Comparison of ENCODE assay signal across 13 cellular contexts in the genomic region with DNA sequence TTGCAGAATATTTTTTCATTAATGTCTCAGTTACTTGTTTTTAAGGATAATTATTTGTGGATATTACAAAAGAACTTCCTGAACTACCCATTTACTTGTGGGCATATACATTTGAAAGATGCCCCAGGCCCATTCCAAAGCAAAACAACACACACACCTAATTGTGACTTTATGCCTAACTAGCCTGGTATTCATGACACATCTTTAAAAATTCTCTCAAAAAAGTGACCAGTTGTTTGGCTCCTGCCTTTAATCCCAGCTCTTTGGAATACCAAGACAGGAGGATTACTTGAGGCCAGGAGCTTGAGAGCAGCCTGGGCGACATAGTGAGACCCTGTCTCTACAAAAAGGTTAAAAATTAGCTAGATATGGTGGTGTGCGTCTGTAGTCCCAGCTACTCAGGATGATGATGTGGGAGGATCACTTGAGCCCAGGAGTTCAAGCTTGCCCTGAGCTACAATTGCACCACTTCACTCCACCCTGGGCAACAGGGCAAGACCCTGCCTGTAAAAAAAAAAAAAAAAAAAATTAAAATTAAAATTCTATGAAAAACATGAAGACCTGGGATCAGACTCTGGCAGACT. TPM values are rescaled to one million over a fixed set of nuclear protein-coding genes. Genes with fewer than 3 reads are reported as not detected.
DNase-seq lines count a peak whose midpoint lies in the region; ATAC-seq and TF ChIP-seq lines count a peak whose summit lies in the region.
"Had no signal": no experiment of that assay in that cellular context is flagged by ENCODE, and none has a peak within 500 bp of the region (broad histone marks: within the 10 kb centered on the region; RNA-seq: fewer than 3 reads in every experiment).

No MANE protein-coding gene starts in this region.

- H3K27me3 ChIP-seq in transverse colon = no peaks in the 10 kb centered on the region
- H3K27me3 ChIP-seq: upper lobe of right lung had no signal

- POLR2A ChIA-PET in naive thymus-derived CD8-positive, alpha-beta T cell (lab: Charles Lee) = interaction anchor here (0.5 kb wide), 1 partner anchor 145 kb away, joined by 3 read pairs; no protein-coding TSS in a partner anchor

- H3K4me3 ChIP-seq in transverse colon = no peak overlapping the region
- H3K4me3 ChIP-seq: upper lobe of right lung had no signal

- peak overlapping the region in 3 of 4 donors; percentile 67 to 79 (median 74) for H3K27ac ChIP-seq in transverse colon
- H3K27ac ChIP-seq: upper lobe of right lung had no signal

- no peak for TF ChIP-seq EP300 in transverse colon (IDR thresholded peaks at IDR 0.05; ENCODE audit: low read depth)

- no peak for TF ChIP-seq POLR2A in transverse colon (IDR thresholded peaks at IDR 0.05)

- peak; percentile 30 for ATAC-seq in Right ventricle myocardium superior (ENCODE audit: poor library complexity)
- ATAC-seq in left cardiac atrium = no peak
- ATAC-seq in HG02610 (IDR thresholded peaks at IDR 0.05; ENCODE audit: unreplicated experiment) = no peak
- no peak for ATAC-seq in naive thymus-derived CD8-positive, alpha-beta T cell
- ATAC-seq: upper lobe of right lung had no signal

- 86 to 90% methylated on average over 1 to 2 of the region's 2 CpGs for WGBS in transverse colon (ENCODE audit: low coverage in 1 of 2), 2 donors

- DNase-seq in Right ventricle myocardium superior (no peak), left cardiac atrium (no peak), amniotic stem cell (lab: John Stamatoyannopoulos, UW) (peak; percentile 6), glomerular visceral epithelial cell (ENCODE audit: extremely low spot score) (peak; percentile 62), transverse colon (no peak), hypothalamus (lab: John Stamatoyannopoulos, UW) (no peak)
- DNase-seq in naive thymus-derived CD8-positive, alpha-beta T cell = no peak
- DNase-seq: activated CD4-positive, alpha-beta T cell treated with anti-CD3 and anti-CD28 coated beads, Interleukin-2, amount 10 ng/mL, durations not matched to agents 7 days and 5 days; activated naive CD4-positive, alpha-beta T cell treated with anti-CD3 and anti-CD28 coated beads, Interleukin-2, amount 50 U/mL, for 16 hours; immature natural killer cell; NCI-H510A; upper lobe of right lung had no signal

- peaks cover 0 to 16% (median 5%) of the 10 kb centered on the region in 4 donors for H3K4me1 Mint-ChIP-seq in naive thymus-derived CD8-positive, alpha-beta T cell

- no peaks in the 10 kb centered on the region for H3K9me3 Mint-ChIP-seq in naive thymus-derived CD8-positive, alpha-beta T cell
- H3K9me3 Mint-ChIP-seq: activated CD4-positive, alpha-beta T cell treated with anti-CD3 and anti-CD28 coated beads, Interleukin-2, amount 10 ng/mL, durations not matched to agents 7 days and 5 days; immature natural killer cell had no signal

- no peaks in the 10 kb centered on the region for H3K9me3 ChIP-seq in transverse colon
- H3K9me3 ChIP-seq: upper lobe of right lung had no signal

- no peak for TF ChIP-seq CTCF in transverse colon (IDR thresholded peaks at IDR 0.05)

- H3K36me3 Mint-ChIP-seq in naive thymus-derived CD8-positive, alpha-beta T cell = no peaks in the 10 kb centered on the region
- H3K36me3 Mint-ChIP-seq: immature natural killer cell had no signal

- intact Hi-C loops in Right ventricle myocardium superior (cut with DNase I) = no loop called here
- intact Hi-C loops in left cardiac atrium (cut with DNase I) = no loop called here
- intact Hi-C loops in transverse colon (cut with DNase I; ENCODE audit: low total_unique reads) = no loop called here

- H3K27me3 Mint-ChIP-seq in naive thymus-derived CD8-positive, alpha-beta T cell = no peaks in the 10 kb centered on the region
- H3K27me3 Mint-ChIP-seq: activated CD4-positive, alpha-beta T cell treated with anti-CD3 and anti-CD28 coated beads, Interleukin-2, amount 10 ng/mL, durations not matched to agents 7 days and 5 days had no signal

- H3K36me3 ChIP-seq in transverse colon = no peaks in the 10 kb centered on the region
- H3K36me3 ChIP-seq: upper lobe of right lung had no signal

- H3K4me3 Mint-ChIP-seq in naive thymus-derived CD8-positive, alpha-beta T cell = no peak overlapping the region
- H3K4me3 Mint-ChIP-seq: activated CD4-positive, alpha-beta T cell treated with anti-CD3 and anti-CD28 coated beads, Interleukin-2, amount 10 ng/mL, durations not matched to agents 7 days and 5 days had no signal

- in situ Hi-C loops in transverse colon (cut with MboI; ENCODE audit: low pct_ligation_motif_present in 1 of 4, low pct_unique_long_range_greater_than_20kb in 1 of 4, low sequenced_read_pairs in 3 of 4) = no loop called here

- peak overlapping the region in 1 of 10 donors; percentile 84 for H3K27ac Mint-ChIP-seq in naive thymus-derived CD8-positive, alpha-beta T cell

- peaks cover 4 to 26% (median 10%) of the 10 kb centered on the region in 4 donors for H3K4me1 ChIP-seq in transverse colon

RNA-seq across cellular contexts. Expression of gene SLC4A7, which starts 51.7 kb away (rescaled TPM):
- total RNA-seq in Right ventricle myocardium superior = 13.0 TPM
- 10 to 100 TPM; 17.1 to 23.7 TPM for total RNA-seq in left cardiac atrium
- total RNA-seq in transverse colon = 10 to 100 TPM; 22.7 to 45.6 (median 35.4) TPM
- total RNA-seq in naive thymus-derived CD8-positive, alpha-beta T cell = 10 to 100 TPM; 42.7 to 44.3 TPM
- polyA plus RNA-seq in naive thymus-derived CD8-positive, alpha-beta T cell = 10 to 100 TPM in 1 of 3 donors, 1 to 10 TPM in 2; 7.6 to 13.1 (median 8.9) TPM

Comparison
In these comparisons a context has a peak if more than half of its experiments do, and no peak if none do; other contexts are left out.
1. DNase-seq: peak in amniotic stem cell (single experiment) and glomerular visceral epithelial cell (single experiment); none in Right ventricle myocardium superior (single experiment), left cardiac atrium (single experiment), transverse colon (single experiment), hypothalamus (0 of 51) and naive thymus-derived CD8-positive, alpha-beta T cell (0 of 10).